Comparison of ENCODE assay signal across 11 cellular contexts in the genomic region with DNA sequence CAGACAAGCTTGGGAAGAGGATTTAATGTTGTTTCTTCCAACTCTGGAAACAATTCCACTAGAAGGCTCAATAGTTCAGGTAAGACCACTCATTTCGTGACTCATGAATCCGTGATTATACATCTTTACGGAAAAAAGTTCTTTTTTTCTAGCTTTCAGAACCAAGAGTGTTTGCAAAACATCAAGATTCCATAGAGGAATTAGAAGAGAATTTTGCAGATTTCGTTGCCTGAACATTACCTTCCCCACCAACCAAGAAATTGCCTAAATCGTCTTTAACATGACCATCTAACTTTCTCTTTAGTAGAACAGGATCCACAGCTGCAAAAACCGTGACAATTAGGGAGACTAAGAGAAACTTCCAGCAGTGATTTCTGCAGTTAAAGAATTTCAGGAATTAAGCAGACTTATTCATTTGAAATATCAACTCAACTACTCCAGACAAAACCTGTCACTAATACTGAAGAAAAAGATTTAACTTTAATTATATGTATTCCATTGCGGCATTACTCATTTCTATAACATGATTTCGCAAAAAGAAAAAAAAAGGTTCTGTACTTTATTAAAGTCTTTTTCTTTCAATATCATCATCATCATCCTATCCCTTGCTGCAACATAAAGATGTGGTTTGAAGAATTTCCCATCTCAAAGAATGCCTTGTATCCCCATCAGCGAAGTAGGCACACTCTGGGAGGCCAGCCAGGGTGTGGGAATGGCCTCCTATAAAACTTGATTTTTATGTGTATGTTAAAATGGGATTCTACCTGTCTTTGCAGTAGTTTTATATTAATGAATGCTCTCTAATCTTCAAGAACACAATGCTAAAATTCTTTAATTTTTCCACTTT. TPM values are rescaled to one million over a fixed set of nuclear protein-coding genes. Genes with fewer than 3 reads are reported as not detected.
DNase-seq lines count a peak whose midpoint lies in the region; ATAC-seq and TF ChIP-seq lines count a peak whose summit lies in the region.
"Had no signal": no experiment of that assay in that cellular context is flagged by ENCODE, and none has a peak within 500 bp of the region (broad histone marks: within the 10 kb centered on the region; RNA-seq: fewer than 3 reads in every experiment).

No MANE protein-coding gene starts in this region.

- peaks cover 46% of the 10 kb centered on the region for H3K4me1 Mint-ChIP-seq in activated naive CD4-positive, alpha-beta T cell treated with anti-CD3 and anti-CD28 coated beads for 36 hours (ENCODE audit: low read depth)

- no peaks in the 10 kb centered on the region for H3K9me3 ChIP-seq in thoracic aorta

- TF ChIP-seq CTCF in astrocyte of the spinal cord (IDR thresholded peaks at IDR 0.05; ENCODE audit: low read depth, low read length) (no peak), thoracic aorta (IDR thresholded peaks at IDR 0.05) (no peak)

- in situ Hi-C loops in astrocyte of the spinal cord (cut with HindIII; ENCODE audit: low sequenced_read_pairs), result no loop called here

- H3K36me3 Mint-ChIP-seq in activated naive CD4-positive, alpha-beta T cell treated with anti-CD3 and anti-CD28 coated beads for 36 hours (ENCODE audit: low read depth), result peaks cover 7% of the 10 kb centered on the region

- no peaks in the 10 kb centered on the region for H3K36me3 ChIP-seq in thoracic aorta

- CTCF ChIA-PET in activated naive CD4-positive, alpha-beta T cell treated with anti-CD3 and anti-CD28 coated beads for 36 hours (lab: Charles Lee), result interaction anchor here (0.7 to 1.1 kb wide), 4 partner anchors 8 to 884 kb away, joined by 3 to 4 read pairs (median 3); a partner anchor contains a TSS

- intact Hi-C loops in activated naive CD4-positive, alpha-beta T cell treated with anti-CD3 and anti-CD28 coated beads for 36 hours (cut with micrococcal nuclease), result loop anchor here (5.0 kb wide), 3 partner anchors 195 to 1030 kb away; a partner anchor contains a TSS

- no peak for DNase-seq in activated naive CD4-positive, alpha-beta T cell treated with anti-CD3 and anti-CD28 coated beads for 36 hours
- no peak for DNase-seq in activated naive CD4-positive, alpha-beta T cell treated with anti-CD3 and anti-CD28 coated beads, Interleukin-2, amount 50 U/mL, for 16 hours
- DNase-seq in astrocyte of the spinal cord (ENCODE audit: low read depth, low spot score) (peak; percentile 19), medulla oblongata (ENCODE audit: extremely low spot score) (peak; percentile 55), thoracic aorta (ENCODE audit: low spot score) (no peak), T1000 (lab: John Stamatoyannopoulos, UW) (no peak), HK-2 (ENCODE audit: unreplicated experiment) (no peak)
- DNase-seq: COR-L47, erythroblast, NCI-H82 had no signal

- ATAC-seq in thoracic aorta (ENCODE audit: insufficient number of reproducible peaks, low FRiP score, low read depth) (no peak), HG02571 (IDR thresholded peaks at IDR 0.05; ENCODE audit: unreplicated experiment) (no peak)

- H3K4me3 ChIP-seq in astrocyte of the spinal cord (ENCODE audit: low read depth, low read length), result no peak overlapping the region
- peak overlapping the region; percentile 92 for H3K4me3 ChIP-seq in thoracic aorta

- peak overlapping the region; percentile 46 for H3K27ac Mint-ChIP-seq in activated naive CD4-positive, alpha-beta T cell treated with anti-CD3 and anti-CD28 coated beads for 36 hours

- H3K27me3 ChIP-seq in thoracic aorta (replicated peaks; ENCODE audit: insufficient read depth), result no peaks in the 10 kb centered on the region

- no peaks in the 10 kb centered on the region for H3K27me3 Mint-ChIP-seq in activated naive CD4-positive, alpha-beta T cell treated with anti-CD3 and anti-CD28 coated beads for 36 hours (ENCODE audit: low read depth)

- no peaks in the 10 kb centered on the region for H3K9me3 Mint-ChIP-seq in activated naive CD4-positive, alpha-beta T cell treated with anti-CD3 and anti-CD28 coated beads for 36 hours

- peak overlapping the region; percentile 62 to 76 for H3K27ac ChIP-seq in thoracic aorta

- H3K4me1 ChIP-seq in thoracic aorta (ENCODE audit: control insufficient read depth in 1 of 2, low read depth in 2 of 2), result peaks cover 16 to 30% of the 10 kb centered on the region in 2 donors

- peak overlapping the region; percentile 42 for H3K4me3 Mint-ChIP-seq in activated naive CD4-positive, alpha-beta T cell treated with anti-CD3 and anti-CD28 coated beads for 36 hours

RNA-seq across cellular contexts. Expression of a gene that starts 1.9 kb away (rescaled TPM):
- total RNA-seq in activated naive CD4-positive, alpha-beta T cell treated with anti-CD3 and anti-CD28 coated beads for 36 hours, result 10 to 100 TPM; 38.7 to 48.1 TPM
- total RNA-seq in thoracic aorta, result 10 to 100 TPM; 51.0 to 77.7 TPM

Comparison
In these comparisons a context has a peak if more than half of its experiments do, and no peak if none do; other contexts are left out.
1. DNase-seq: peak in astrocyte of the spinal cord (single experiment) and medulla oblongata (single experiment); none in activated naive CD4-positive, alpha-beta T cell treated with anti-CD3 and anti-CD28 coated beads for 36 hours (single experiment), activated naive CD4-positive, alpha-beta T cell treated with anti-CD3 and anti-CD28 coated beads, Interleukin-2, amount 50 U/mL, for 16 hours (single experiment), thoracic aorta (single experiment), T1000 (single experiment) and HK-2 (single experiment).